ENCODE assay signal across 8 cellular contexts in genomic region chr19:49640113-49640898, GRCh38. TPM values are rescaled to one million over a fixed set of nuclear protein-coding genes. Genes with fewer than 3 reads are reported as not detected.
DNase-seq lines count a peak whose midpoint lies in the region; ATAC-seq and TF ChIP-seq lines count a peak whose summit lies in the region.

Gene RRAS (minus strand): TSS chr19:49640143. CDS start chr19:49640098, 45 bp downstream.

- ATAC-seq in GM21528 (IDR thresholded peaks at IDR 0.05; ENCODE audit: low FRiP score, unreplicated experiment) (peak; percentile 59), IMR-90 (ENCODE audit: low read depth) (peak; percentile 69)

- in situ Hi-C loops in IMR-90 (cut with MboI; ENCODE audit: low sequenced_read_pairs) = no loop called here

- H3K18ac ChIP-seq in IMR-90 (ENCODE audit: low read depth, low read length) = peak within 1 kb of the TSS; percentile 97

- H3K14ac ChIP-seq in IMR-90 (replicated peaks; ENCODE audit: low read depth, low read length) = peak within 1 kb of the TSS; percentile 99

- peak within 1 kb of the TSS; percentile 78; the same call in 2 of the 3 replicates for H2BK15ac ChIP-seq in IMR-90 (ENCODE audit: low read depth, low read length)

- H2BK5ac ChIP-seq in IMR-90 (ENCODE audit: low read depth, low read length, poor library complexity, severe bottlenecking) = peak within 1 kb of the TSS; percentile 97

- H4K8ac ChIP-seq in IMR-90 (ENCODE audit: low read depth in 2 of 2, low read length in 2 of 2) = peak within 1 kb of the TSS; percentile 97 to 98

- peak within 1 kb of the TSS; percentile 98 for H4K5ac ChIP-seq in IMR-90 (ENCODE audit: low read depth, low read length)

- peak within 1 kb of the TSS; percentile 100 for H2AK5ac ChIP-seq in IMR-90 (ENCODE audit: low read depth, low read length)

- peak within 1 kb of the TSS; percentile 97 for H3K9ac ChIP-seq in IMR-90 (ENCODE audit: low read depth, low read length)

- H3K4me1 ChIP-seq in IMR-90 (ENCODE audit: control insufficient read depth, insufficient read depth, low read length) (peaks cover 7% of the 10 kb centered on the region), mononuclear cell (ENCODE audit: insufficient read depth, low read length) (peaks cover 53% of the 10 kb centered on the region)

- CTCF ChIA-PET in IMR-90 (lab: Yijun Ruan, JAX) = interaction anchor here (0.5 to 2.5 kb wide), 6 partner anchors 9 to 173 kb away, joined by 3 to 7 read pairs (median 4); partner anchors contain the start of gene FUZ

- H3K36me3 ChIP-seq in IMR-90 (ENCODE audit: control insufficient read depth, insufficient read depth, low read length) = peaks cover 10% of the 10 kb centered on the region

- peak within 1 kb of the TSS; percentile 96 for H3K23ac ChIP-seq in IMR-90 (ENCODE audit: low read depth, low read length)

- no peak for TF ChIP-seq CTCF in IMR-90 (conservative IDR thresholded peaks at IDR 0.05; ENCODE audit: low read depth, low read length)
- no peak for TF ChIP-seq CTCF in epithelial cell of esophagus (IDR thresholded peaks at IDR 0.05; ENCODE audit: insufficient read depth, low read depth, low read length, missing control alignments)

- H2BK20ac ChIP-seq in IMR-90 (ENCODE audit: low read depth, low read length) = peak within 1 kb of the TSS; percentile 85

- peak within 1 kb of the TSS; percentile 73 for H2AFZ ChIP-seq in IMR-90 (replicated peaks; ENCODE audit: low read length, poor library complexity)

- H3K9me3 ChIP-seq in IMR-90 (ENCODE audit: control insufficient read depth, insufficient read depth, low read length) (no peaks in the 10 kb centered on the region), mononuclear cell (ENCODE audit: low read depth, low read length) (no peaks in the 10 kb centered on the region)

- DNase-seq in DMS 273 (lab: John Stamatoyannopoulos, UW; ENCODE audit: unreplicated experiment) = peak; percentile 100
- DNase-seq in IMR-90 = peak; percentile 100
- peak; percentile 100 for DNase-seq in OCI-M1 (lab: John Stamatoyannopoulos, UW)
- DNase-seq in activated T-cell treated with anti-CD3 and anti-CD28 coated beads for 48 hours (ENCODE audit: low read depth) = peak; percentile 99
- peak; percentile 100 for DNase-seq in epithelial cell of esophagus (ENCODE audit: low read depth)
- peak; percentile 97 to 99 for DNase-seq in stimulated activated CD8-positive, alpha-beta memory T cell treated with anti-CD3 and anti-CD28 coated beads, Interleukin-4, amount 100 ng/mL, for 1 hour (ENCODE audit: low read depth in 2 of 2, low spot score in 1 of 2)

- peak within 1 kb of the TSS; percentile 99 for H3K4ac ChIP-seq in IMR-90 (ENCODE audit: low read depth, low read length)

- peak within 1 kb of the TSS; percentile 99 for H3K56ac ChIP-seq in IMR-90 (ENCODE audit: extremely low read depth, insufficient read depth, low read length)

- no peak; the same call in none of the 2 replicates for TF ChIP-seq POLR2A in IMR-90 (IDR thresholded peaks at IDR 0.05; ENCODE audit: low read depth, low read length)

- peaks cover 19% of the 10 kb centered on the region for H4K20me1 ChIP-seq in IMR-90 (ENCODE audit: insufficient read depth, low read length)

- H2BK120ac ChIP-seq in IMR-90 (ENCODE audit: low read depth, low read length) = peak within 1 kb of the TSS; percentile 94

- intact Hi-C loops in IMR-90 (cut with micrococcal nuclease) = loop anchor here (2.0 kb wide), 2 partner anchors 36 to 50 kb away; partner anchors contain the start of genes PRMT1 and PRR12

- H4K91ac ChIP-seq in IMR-90 (ENCODE audit: insufficient read depth, low read depth, low read length) = peak within 1 kb of the TSS; percentile 98

- peaks cover 30 to 68% of the 10 kb centered on the region in 2 experiments; a peak in 3 of 4 replicates for H3K79me1 ChIP-seq in IMR-90 (ENCODE audit: low read depth in 1 of 2, low read length in 2 of 2)

- H3K9me1 ChIP-seq in IMR-90 (ENCODE audit: insufficient read depth, low read length) = peaks cover 8% of the 10 kb centered on the region; the same call in 1 of the 2 replicates

- peak within 1 kb of the TSS; percentile 91 for H3K4me2 ChIP-seq in IMR-90 (ENCODE audit: low read depth, low read length)

- peak within 1 kb of the TSS; percentile 99 for H3K27ac ChIP-seq in IMR-90 (ENCODE audit: insufficient read depth, low read length)

- dilution Hi-C loops in IMR-90 (cut with HindIII; ENCODE audit: low sequenced_read_pairs, unreplicated experiment) = no loop called here

- H3K4me3 ChIP-seq in IMR-90 (ENCODE audit: insufficient read depth, low read depth, low read length) (peak within 1 kb of the TSS; percentile 65), epithelial cell of esophagus (ENCODE audit: low read length) (peak within 1 kb of the TSS; percentile 63), mononuclear cell (ENCODE audit: low read length) (peak within 1 kb of the TSS; percentile 44)

- POLR2A ChIA-PET in IMR-90 (lab: Charles Lee; ENCODE audit: unreplicated experiment) = interaction anchor here (0.6 to 1.1 kb wide), 6 partner anchors 15 to 210 kb away, joined by 3 to 9 read pairs (median 5); no protein-coding TSS in a partner anchor

- WGBS in IMR-90 (ENCODE audit: extremely low coverage in 2 of 2, insufficient read length in 1 of 2), 2 experiments = 0% methylated on average over 19 of the region's 51 CpGs; no CpG with 5 or more reads in 1 of the 2 experiments

- peak within 1 kb of the TSS; percentile 100 for H2AK9ac ChIP-seq in IMR-90 (replicated peaks; ENCODE audit: low read depth, low read length, poor library complexity)

- TF ChIP-seq RAD21 in IMR-90 (IDR thresholded peaks at IDR 0.05; ENCODE audit: low read length) = no peak

- H3K27me3 ChIP-seq in IMR-90 (ENCODE audit: control insufficient read depth, insufficient read depth, low read length) (no peaks in the 10 kb centered on the region), mononuclear cell (ENCODE audit: insufficient read depth, low read length) (no peaks in the 10 kb centered on the region)

- no TSS peak for BruUV-seq in IMR-90 (replicated peaks; lab: Mats Ljungman, UMichigan)

TF ChIP-seq in IMR-90, 13 proteins besides CTCF, POLR2A, EP300 and RAD21:
- TF ChIP-seq NFE2L2 (IDR thresholded peaks at IDR 0.05; ENCODE audit: low read depth, low read length) (0 out of 2 replicates have a peak, but pooled peaks have one; percentile 5), CEBPB (IDR thresholded peaks at IDR 0.05; ENCODE audit: low read depth, low read length) (no peak), CHD1 (IDR thresholded peaks at IDR 0.05; ENCODE audit: low read depth, low read length) (no peak), ELK1 (IDR thresholded peaks at IDR 0.05; ENCODE audit: borderline replicate concordance, low read depth, low read length) (0 out of 2 replicates have a peak, but pooled peaks have one; percentile 38), USF2 (IDR thresholded peaks at IDR 0.05; ENCODE audit: low read depth, low read length) (peak; percentile 37; the same call in 1 of the 2 replicates), MAFK (IDR thresholded peaks at IDR 0.05; ENCODE audit: low read depth, low read length) (0 out of 2 replicates have a peak, but pooled peaks have one; percentile 8), SMC3 (IDR thresholded peaks at IDR 0.05; ENCODE audit: low read depth, low read length) (no peak), RCOR1 (IDR thresholded peaks at IDR 0.05; ENCODE audit: insufficient replicate concordance, low read length) (peak; percentile 62), BHLHE40 (IDR thresholded peaks at IDR 0.05; ENCODE audit: low read depth, low read length) (no peak), FOS (IDR thresholded peaks at IDR 0.05; ENCODE audit: low read depth, low read length) (peak; percentile 89), MAZ (IDR thresholded peaks at IDR 0.05; ENCODE audit: borderline replicate concordance, low read depth, low read length) (peak; percentile 95), MXI1 (IDR thresholded peaks at IDR 0.05; ENCODE audit: borderline replicate concordance, low read depth, low read length) (no peak; the same call in 1 of the 2 replicates), RFX5 (IDR thresholded peaks at IDR 0.05; ENCODE audit: low read depth, low read length) (peak; percentile 5; the same call in 1 of the 2 replicates)

RNA-seq across cellular contexts. Expression of gene RRAS, which starts in this region (rescaled TPM):
- 50.2 and 50.5 TPM in 2 replicates for total RNA-seq in IMR-90 (2012; rRNA removed)
- 241 and 267 TPM in 2 replicates for polyA plus RNA-seq in IMR-90 (2012; rRNA removed)
- polyA plus RNA-seq in IMR-90 (2012; cell fraction: cytosol; rRNA removed) = 277 and 456 TPM in 2 replicates
- polyA plus RNA-seq in IMR-90 (2012; cell fraction: nucleus; rRNA removed; ENCODE audit: low replicate concordance) = 108 and 251 TPM in 2 replicates
- total RNA-seq in mononuclear cell = 8.7 TPM

Comparison
In these comparisons a context has a peak if more than half of its experiments do, and no peak if none do; other contexts are left out.
1. Peak in every context shown above with its lines: DNase-seq, ATAC-seq, H3K4me3 ChIP-seq and H3K27ac ChIP-seq.